ENCODE assay signal across 10 cellular contexts in the genomic region with DNA sequence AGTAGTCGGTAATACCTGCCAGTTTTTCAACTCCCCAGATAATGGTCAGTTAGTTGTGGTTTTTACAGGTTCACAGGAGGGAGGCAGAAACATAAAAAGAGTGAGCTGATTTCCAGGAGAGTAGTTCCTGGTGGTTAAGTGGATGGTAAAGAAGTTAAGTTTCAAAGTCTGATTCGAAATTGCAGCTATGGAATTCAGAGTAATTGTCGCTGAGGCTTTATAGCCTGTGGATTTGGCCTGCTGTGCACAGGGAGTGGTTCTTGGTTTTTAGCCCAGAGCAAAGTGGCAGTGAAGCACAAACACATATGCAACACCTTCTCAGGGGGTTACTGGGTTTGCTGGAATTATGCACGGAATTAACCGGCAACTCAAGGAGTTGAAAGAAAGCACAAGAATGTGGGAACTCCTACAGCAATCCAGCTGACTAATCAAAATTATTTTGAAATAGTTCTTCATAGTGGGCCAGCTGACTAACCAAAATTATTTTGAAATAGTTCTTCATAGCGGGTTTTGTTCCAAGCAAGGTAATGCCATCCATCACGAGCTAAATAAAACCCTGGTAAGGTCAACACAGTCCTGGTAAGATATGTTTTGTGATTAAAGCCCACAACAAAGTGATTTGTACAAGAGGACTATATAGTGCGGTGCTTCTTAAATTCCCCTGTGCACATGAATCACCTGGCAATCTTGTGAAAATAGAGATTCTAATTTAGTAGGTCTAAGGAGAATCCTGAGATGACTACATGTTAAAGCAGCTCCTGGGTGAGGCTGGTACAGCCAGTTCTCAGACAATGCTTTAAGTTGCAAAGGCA.
DNase-seq lines count a peak whose midpoint lies in the region; ATAC-seq and TF ChIP-seq lines count a peak whose summit lies in the region.
"Had no signal": no experiment of that assay in that cellular context is flagged by ENCODE, and none has a peak within 500 bp of the region (broad histone marks: within the 10 kb centered on the region; RNA-seq: fewer than 3 reads in every experiment).

No MANE protein-coding gene starts in this region.

- ATAC-seq in HG02623 (IDR thresholded peaks at IDR 0.05; ENCODE audit: unreplicated experiment) (no peak), GM21367 (IDR thresholded peaks at IDR 0.05; ENCODE audit: unreplicated experiment) (no peak), GM18868 (IDR thresholded peaks at IDR 0.05; ENCODE audit: unreplicated experiment) (no peak)

- H3K4me1 ChIP-seq in Peyer's patch (peaks cover 0 to 9% (median 0%) of the 10 kb centered on the region in 4 donors), osteoblast (ENCODE audit: insufficient read depth, low read length) (peaks cover 5% of the 10 kb centered on the region)

- peak overlapping the region; percentile 35 for H3K4me2 ChIP-seq in osteoblast (ENCODE audit: insufficient read depth, low read length)

- H3K9me3 ChIP-seq in Peyer's patch (no peaks in the 10 kb centered on the region), osteoblast (ENCODE audit: low read depth, low read length) (no peaks in the 10 kb centered on the region)

- H3K27ac ChIP-seq in Peyer's patch (peak overlapping the region in 2 of 4 donors; percentile 67 to 75), osteoblast (ENCODE audit: low read depth, low read length) (no peak overlapping the region)

- no peak overlapping the region for H2AFZ ChIP-seq in osteoblast (ENCODE audit: low read length)

- DNase-seq in EL: peak; percentile 15
- DNase-seq in Peyer's patch: peak in 2 of 3 donors; percentile 54 to 60
- DNase-seq in fibroblast of the aortic adventitia (ENCODE audit: low read depth): peak; percentile 72
- peak; percentile 73 for DNase-seq in osteoblast (ENCODE audit: insufficient read length, low spot score, missing footprints)
- DNase-seq in NAMALWA (ENCODE audit: low spot score): no peak
- DNase-seq: activated CD4-positive, alpha-beta T cell treated with anti-CD3 and anti-CD28 coated beads for 1 hour; KG1 had no signal

- no peaks in the 10 kb centered on the region for H3K79me2 ChIP-seq in osteoblast (ENCODE audit: insufficient read depth, low read length)

- no peak for TF ChIP-seq CTCF in Peyer's patch (IDR thresholded peaks at IDR 0.05)
- no peak for TF ChIP-seq CTCF in fibroblast of the aortic adventitia (IDR thresholded peaks at IDR 0.05; ENCODE audit: insufficient read depth, low read length)
- TF ChIP-seq CTCF in osteoblast (IDR thresholded peaks at IDR 0.05; ENCODE audit: extremely low read depth, low read depth, low read length): no peak

- no peak for TF ChIP-seq POLR2A in Peyer's patch (IDR thresholded peaks at IDR 0.05)

- H3K4me3 ChIP-seq in Peyer's patch (no peak overlapping the region), fibroblast of the aortic adventitia (ENCODE audit: low read depth, low read length) (no peak overlapping the region), osteoblast (ENCODE audit: insufficient read depth, low read length) (no peak overlapping the region)

- H3K27me3 ChIP-seq in Peyer's patch (no peaks in the 10 kb centered on the region), osteoblast (ENCODE audit: insufficient read depth, low read length) (peaks cover 3% of the 10 kb centered on the region)

- H4K20me1 ChIP-seq in osteoblast (ENCODE audit: insufficient read depth, low read length): no peaks in the 10 kb centered on the region

- H3K36me3 ChIP-seq in Peyer's patch: no peaks in the 10 kb centered on the region
- no peaks in the 10 kb centered on the region for H3K36me3 ChIP-seq in osteoblast (ENCODE audit: insufficient read depth, low read length)
